In the genomic region with DNA sequence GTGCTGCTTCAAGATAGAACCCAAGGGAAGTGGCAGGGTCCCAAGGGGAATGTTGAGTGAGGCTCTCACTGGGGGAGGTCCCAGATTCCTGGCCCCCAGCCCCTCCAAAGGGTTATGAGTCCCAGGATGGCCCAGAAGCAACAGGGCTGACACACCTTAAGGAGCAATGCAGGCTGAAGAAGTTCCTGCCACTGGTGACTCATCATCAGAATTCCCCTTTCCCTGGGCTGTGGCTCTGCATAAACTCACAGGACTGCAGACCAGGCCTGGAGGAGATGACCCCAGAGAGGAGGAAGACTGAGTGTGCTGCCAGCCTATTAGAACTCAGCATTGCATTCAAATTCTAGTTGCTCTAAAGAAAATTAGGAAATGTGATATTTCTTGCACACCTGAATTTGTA, we compare ENCODE assay signal across 26 cellular contexts.
A peak's percentile ranks its signal among the peaks of the same experiment; 100 is the strongest.
DNase-seq lines count a peak whose midpoint lies in the region; ATAC-seq, FAIRE-seq and TF ChIP-seq lines count a peak whose summit lies in the region.
"Had no signal": no experiment of that assay in that cellular context is flagged by ENCODE, and none has a peak within 500 bp of the region (broad histone marks: within the 10 kb centered on the region; RNA-seq: fewer than 3 reads in every experiment).

No MANE protein-coding gene starts in this region.

- no peak overlapping the region for H2BK15ac ChIP-seq in mesendoderm (replicated peaks; ENCODE audit: low read depth)

- H4K20me1 ChIP-seq in BLaER1 treated with 17β-estradiol and CSF1 and Interleukin-3, amounts not matched to agents 10 nM and 100 nM = no peaks in the 10 kb centered on the region

- H3K23ac ChIP-seq in mesendoderm (ENCODE audit: low read length) = no peak overlapping the region

- no peak overlapping the region for H3K4ac ChIP-seq in mesendoderm (ENCODE audit: low read depth, low read length)

- DNase-seq in RCC 7860 (ENCODE audit: low spot score) (peak; percentile 41), foreskin keratinocyte (peak in 1 of 2 donors; percentile 8), mesendoderm (peak; percentile 72), upper lobe of right lung (no peak), GM19238 (ENCODE audit: insufficient read length, low spot score) (no peak), sciatic nerve (ENCODE audit: low spot score) (no peak)
- no peak for DNase-seq in stimulated activated CD8-positive, alpha-beta memory T cell treated with anti-CD3 and anti-CD28 coated beads, Interleukin-4, amount 100 ng/mL, for 48 hours
- DNase-seq: BE2C; Caco-2; CD4-positive, alpha-beta memory T cell; DND-41; GOT3; HCEC 1CT; Kasumi-1; MG63; NCI-H1417; NCI-H1694 treated with DMSO at 0.1 percent for 48 hours; NCI-H2081 treated with DMSO at 0.1 percent for 48 hours; NCI-H2171 treated with DMSO at 0.1 percent for 48 hours; NCI-H526; OCI-M1; SHP77 had no signal

- H3K9ac ChIP-seq in BLaER1 treated with 17β-estradiol and CSF1 and Interleukin-3, amounts not matched to agents 10 nM and 100 nM = no peak overlapping the region
- H3K9ac ChIP-seq in mesendoderm (ENCODE audit: low read length) = no peak overlapping the region

- ATAC-seq in foreskin keratinocyte (peak; percentile 83), upper lobe of right lung (no peak), sciatic nerve (no peak)

- H3K4me1 ChIP-seq in BLaER1 treated with 17β-estradiol and CSF1 and Interleukin-3, amounts not matched to agents 10 nM and 100 nM = peaks cover 13 to 21% (median 17%) of the 10 kb centered on the region in 10 experiments; a peak in 19 of 20 replicates
- H3K4me1 ChIP-seq in foreskin keratinocyte (no peaks in the 10 kb centered on the region), mesendoderm (ENCODE audit: control insufficient read depth, low read depth, low read length) (no peaks in the 10 kb centered on the region), upper lobe of right lung (no peaks in the 10 kb centered on the region)
- H3K4me1 ChIP-seq: Caco-2 had no signal

- no peak overlapping the region for H2AK5ac ChIP-seq in mesendoderm (ENCODE audit: low read length)

- H2BK120ac ChIP-seq in mesendoderm (ENCODE audit: low read depth, low read length) = no peak overlapping the region

- H3K56ac ChIP-seq in mesendoderm (ENCODE audit: low read length) = no peak overlapping the region

- H3K18ac ChIP-seq in mesendoderm (ENCODE audit: low read length) = no peak overlapping the region

- H2BK5ac ChIP-seq in mesendoderm (ENCODE audit: low read length) = no peak overlapping the region

- no peak overlapping the region for H4K8ac ChIP-seq in mesendoderm (ENCODE audit: low read depth, low read length)

- intact Hi-C loops in upper lobe of right lung (cut with DNase I) (no loop called here), sciatic nerve (cut with DNase I) (no loop called here)

- H3K27ac ChIP-seq in BLaER1 treated with 17β-estradiol and CSF1 and Interleukin-3, amounts not matched to agents 10 nM and 100 nM = no peak overlapping the region
- H3K27ac ChIP-seq in foreskin keratinocyte = no peak overlapping the region
- H3K27ac ChIP-seq in mesendoderm (ENCODE audit: low read depth, low read length) = no peak overlapping the region
- H3K27ac ChIP-seq in upper lobe of right lung = no peak overlapping the region

- H3K36me3 ChIP-seq in BLaER1 treated with 17β-estradiol and CSF1 and Interleukin-3, amounts not matched to agents 10 nM and 100 nM = no peaks in the 10 kb centered on the region
- H3K36me3 ChIP-seq in mesendoderm (ENCODE audit: control insufficient read depth, insufficient read depth, low read length) (no peaks in the 10 kb centered on the region), upper lobe of right lung (no peaks in the 10 kb centered on the region)
- H3K36me3 ChIP-seq: MG63 had no signal

- no peaks in the 10 kb centered on the region for H3K79me2 ChIP-seq in mesendoderm (ENCODE audit: control insufficient read depth, insufficient read depth, low read length)

- H3K9me3 ChIP-seq in BLaER1 treated with 17β-estradiol and CSF1 and Interleukin-3, amounts not matched to agents 10 nM and 100 nM (replicated peaks in 1 of 11) = no peaks in the 10 kb centered on the region
- H3K9me3 ChIP-seq in upper lobe of right lung = no peaks in the 10 kb centered on the region
- H3K9me3 ChIP-seq: BE2C, Caco-2, MG63 had no signal

- FAIRE-seq in RCC 7860 (lab: Jason Lieb, UNC) = no peak
- FAIRE-seq: A204.1, G401.6, GM12892 had no signal

- H3K79me1 ChIP-seq in mesendoderm (ENCODE audit: low read length) = no peaks in the 10 kb centered on the region

- H3K4me3 ChIP-seq in BLaER1 treated with 17β-estradiol and CSF1 and Interleukin-3, amounts not matched to agents 10 nM and 100 nM = no peak overlapping the region
- no peak overlapping the region for H3K4me3 ChIP-seq in mesendoderm (ENCODE audit: low read length)
- H3K4me3 ChIP-seq in upper lobe of right lung = no peak overlapping the region
- H3K4me3 ChIP-seq: MG63 had no signal

- peak overlapping the region; percentile 6 to 68 (median 42); a peak in 21 of 22 replicates for H3K4me2 ChIP-seq in BLaER1 treated with 17β-estradiol and CSF1 and Interleukin-3, amounts not matched to agents 10 nM and 100 nM
- no peak overlapping the region for H3K4me2 ChIP-seq in mesendoderm (ENCODE audit: low read length)

- no peak overlapping the region for H4K5ac ChIP-seq in mesendoderm (ENCODE audit: low read length)

- TF ChIP-seq CTCF in foreskin keratinocyte (conservative IDR thresholded peaks at IDR 0.05) (no peak), upper lobe of right lung (IDR thresholded peaks at IDR 0.05) (no peak)

- no peaks in the 10 kb centered on the region for H3K27me3 ChIP-seq in BLaER1 treated with 17β-estradiol and CSF1 and Interleukin-3, amounts not matched to agents 10 nM and 100 nM
- H3K27me3 ChIP-seq in foreskin keratinocyte (no peaks in the 10 kb centered on the region), mesendoderm (ENCODE audit: insufficient read depth, low read length, poor library complexity) (no peaks in the 10 kb centered on the region), upper lobe of right lung (no peaks in the 10 kb centered on the region)
- H3K27me3 ChIP-seq: BE2C, MG63 had no signal

Comparison
In these comparisons a context has a peak if more than half of its experiments do, and no peak if none do; other contexts are left out.
1. DNase-seq: peak in RCC 7860 (single experiment) and mesendoderm (single experiment); none in upper lobe of right lung (single experiment), GM19238 (single experiment), stimulated activated CD8-positive, alpha-beta memory T cell treated with anti-CD3 and anti-CD28 coated beads, Interleukin-4, amount 100 ng/mL, for 48 hours (single experiment) and sciatic nerve (single experiment).